In the genomic region with DNA sequence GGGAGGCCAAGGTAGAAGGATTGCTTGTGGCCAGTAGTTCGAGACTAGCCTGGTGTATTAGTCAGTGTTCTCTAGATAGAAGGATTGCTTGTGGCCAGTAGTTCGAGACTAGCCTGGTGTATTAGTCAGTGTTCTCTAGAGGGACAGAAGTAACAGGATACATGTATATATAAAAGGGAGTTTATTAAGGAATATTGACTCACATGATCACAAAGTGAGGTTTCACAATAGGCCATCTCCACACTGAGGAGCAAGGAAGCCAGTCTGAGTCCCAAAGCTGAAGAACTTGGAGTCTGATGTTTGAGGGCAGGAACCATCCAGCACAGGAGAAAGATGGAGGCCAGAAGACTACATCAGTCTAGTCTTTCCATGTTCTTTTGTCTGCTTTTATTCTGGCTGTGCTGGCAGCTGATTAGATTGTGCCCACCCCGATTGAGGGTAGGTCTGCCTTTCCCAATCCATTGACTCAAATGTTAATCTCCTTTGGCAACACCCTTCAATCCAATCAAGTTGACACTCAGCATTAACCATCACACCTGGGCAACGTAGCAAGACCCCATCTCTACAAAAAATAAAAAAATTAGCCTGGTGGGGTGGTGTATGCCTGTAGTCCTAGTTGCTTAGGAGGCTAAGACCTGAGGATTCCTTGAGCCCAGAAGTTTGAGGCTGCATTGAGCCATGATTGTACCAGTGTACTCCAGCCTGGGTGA, we compare ENCODE assay signal across 1 cellular context.
TF ChIP-seq lines count a peak whose summit lies in the region.

No MANE protein-coding gene starts in this region.

TF ChIP-seq in IMR-90, 13 proteins besides CTCF, POLR2A, EP300 and RAD21:
- TF ChIP-seq CEBPB (IDR thresholded peaks at IDR 0.05; ENCODE audit: low read depth, low read length) = peak; percentile 66
- no peak for TF ChIP-seq CHD1 (IDR thresholded peaks at IDR 0.05; ENCODE audit: low read depth, low read length)
